8 cellular contexts compared by ENCODE assay signal in genomic region chr16:21598676-21599157, GRCh38. TPM values are rescaled to one million over a fixed set of nuclear protein-coding genes. Genes with fewer than 3 reads are reported as not detected.
DNase-seq lines count a peak whose midpoint lies in the region; ATAC-seq and TF ChIP-seq lines count a peak whose summit lies in the region.

No MANE protein-coding gene starts in this region.

- CTCF ChIA-PET in Panc1 (lab: Charles Lee), result no interaction called here

- peak overlapping the region; percentile 79 to 98 for H3K9ac ChIP-seq in liver (ENCODE audit: low read depth in 1 of 2, low read length in 2 of 2)

- intact Hi-C loops in Panc1 (cut with micrococcal nuclease; ENCODE audit: unreplicated experiment), result no loop called here

- H3K4me1 ChIP-seq in Panc1 (ENCODE audit: control insufficient read depth, insufficient read depth, low read length) (peaks cover 12% of the 10 kb centered on the region), liver (ENCODE audit: control insufficient read depth in 4 of 4, insufficient read depth in 4 of 4, low read length in 3 of 4) (peaks cover 3 to 22% (median 10%) of the 10 kb centered on the region in 4 donors), thoracic aorta (ENCODE audit: control insufficient read depth in 1 of 2, low read depth in 2 of 2) (peaks cover 2 to 31% of the 10 kb centered on the region in 2 donors)

- H3K27ac ChIP-seq in Panc1 (ENCODE audit: low read length) (peak overlapping the region; percentile 92), liver (ENCODE audit: low read depth in 1 of 2, low read length in 2 of 2) (peak overlapping the region; percentile 90 to 93), thoracic aorta (peak overlapping the region; percentile 91)

- TF ChIP-seq CTCF in Panc1 (IDR thresholded peaks at IDR 0.05), result no peak
- no peak for TF ChIP-seq CTCF in liver (IDR thresholded peaks at IDR 0.05; ENCODE audit: low read depth, low read length, missing input control)
- no peak for TF ChIP-seq CTCF in thoracic aorta (IDR thresholded peaks at IDR 0.05)

- no peaks in the 10 kb centered on the region for H3K36me3 ChIP-seq in Panc1 (ENCODE audit: control insufficient read depth, insufficient read depth, low read length)
- no peaks in the 10 kb centered on the region for H3K36me3 ChIP-seq in liver (ENCODE audit: control insufficient read depth in 4 of 4, insufficient read depth in 3 of 4, low read depth in 1 of 4, low read length in 3 of 4)
- H3K36me3 ChIP-seq in thoracic aorta, result no peaks in the 10 kb centered on the region

- no peak for TF ChIP-seq RAD21 in liver (IDR thresholded peaks at IDR 0.05)

- H3K4me3 ChIP-seq in Panc1 (ENCODE audit: low read depth in 2 of 2, low read length in 2 of 2), result peak overlapping the region; percentile 76 to 97
- peak overlapping the region; percentile 94 to 99 (median 98) for H3K4me3 ChIP-seq in liver (ENCODE audit: low read depth in 1 of 3, low read length in 3 of 3)
- H3K4me3 ChIP-seq in thoracic aorta, result peak overlapping the region; percentile 97

- 2% methylated on average over 17 of the region's 17 CpGs for WGBS in liver

- POLR2A ChIA-PET in Panc1 (lab: Charles Lee), result interaction anchor here (0.6 kb wide), 1 partner anchor 12 kb away, joined by 10 read pairs; no protein-coding TSS in a partner anchor

- ATAC-seq in Panc1 (peak; percentile 13), thoracic aorta (ENCODE audit: insufficient number of reproducible peaks, low FRiP score, low read depth) (peak; percentile 1), HG03025 (IDR thresholded peaks at IDR 0.05; ENCODE audit: low FRiP score, unreplicated experiment) (no peak)

- peak in 3 of 4 experiments; percentile 23 to 49 (median 38) for DNase-seq in activated naive CD4-positive, alpha-beta T cell (lab: John Stamatoyannopoulos, UW)
- DNase-seq in activated naive CD4-positive, alpha-beta T cell treated with Interleukin-2 at 50 U/mL for 16 hours, result no peak
- DNase-seq in Panc1 (ENCODE audit: low read depth, low spot score), result no peak
- DNase-seq in cerebellar cortex (ENCODE audit: low spot score), result peak; percentile 26
- no peak for DNase-seq in thoracic aorta (ENCODE audit: low spot score)
- DNase-seq in G401 (ENCODE audit: low spot score), result no peak

- H3K9me3 ChIP-seq in Panc1 (ENCODE audit: control insufficient read depth, insufficient read depth, low read depth, low read length) (no peaks in the 10 kb centered on the region), liver (ENCODE audit: control insufficient read depth in 4 of 4, low read length in 3 of 4) (no peaks in the 10 kb centered on the region), thoracic aorta (no peaks in the 10 kb centered on the region)

- BruUV-seq in Panc1 (replicated peaks; lab: Mats Ljungman, UMichigan), result TSS peak; percentile 96

- H3K27me3 ChIP-seq in Panc1 (ENCODE audit: control insufficient read depth, insufficient read depth, low read length), result no peaks in the 10 kb centered on the region
- no peaks in the 10 kb centered on the region for H3K27me3 ChIP-seq in liver (ENCODE audit: control insufficient read depth in 4 of 4, insufficient read depth in 4 of 4, low read length in 3 of 4)
- H3K27me3 ChIP-seq in thoracic aorta (replicated peaks; ENCODE audit: insufficient read depth), result no peaks in the 10 kb centered on the region

- in situ Hi-C loops in Panc1 (cut with HindIII; ENCODE audit: low pct_unique_long_range_greater_than_20kb, low sequenced_read_pairs) (no loop called here), G401 (cut with HindIII; ENCODE audit: low sequenced_read_pairs) (no loop called here)

TF ChIP-seq in liver, 16 proteins besides CTCF, POLR2A, EP300 and RAD21:
- TF ChIP-seq HNF4G (IDR thresholded peaks at IDR 0.05), result no peak
- TF ChIP-seq FOXA2 (IDR thresholded peaks at IDR 0.05), result no peak
- no peak for TF ChIP-seq GABPA (IDR thresholded peaks at IDR 0.05 in 1 of 2, conservative IDR thresholded peaks at IDR 0.05 in 1 of 2)
- no peak for TF ChIP-seq HNF4A (conservative IDR thresholded peaks at IDR 0.05)
- TF ChIP-seq, protein P1, sequence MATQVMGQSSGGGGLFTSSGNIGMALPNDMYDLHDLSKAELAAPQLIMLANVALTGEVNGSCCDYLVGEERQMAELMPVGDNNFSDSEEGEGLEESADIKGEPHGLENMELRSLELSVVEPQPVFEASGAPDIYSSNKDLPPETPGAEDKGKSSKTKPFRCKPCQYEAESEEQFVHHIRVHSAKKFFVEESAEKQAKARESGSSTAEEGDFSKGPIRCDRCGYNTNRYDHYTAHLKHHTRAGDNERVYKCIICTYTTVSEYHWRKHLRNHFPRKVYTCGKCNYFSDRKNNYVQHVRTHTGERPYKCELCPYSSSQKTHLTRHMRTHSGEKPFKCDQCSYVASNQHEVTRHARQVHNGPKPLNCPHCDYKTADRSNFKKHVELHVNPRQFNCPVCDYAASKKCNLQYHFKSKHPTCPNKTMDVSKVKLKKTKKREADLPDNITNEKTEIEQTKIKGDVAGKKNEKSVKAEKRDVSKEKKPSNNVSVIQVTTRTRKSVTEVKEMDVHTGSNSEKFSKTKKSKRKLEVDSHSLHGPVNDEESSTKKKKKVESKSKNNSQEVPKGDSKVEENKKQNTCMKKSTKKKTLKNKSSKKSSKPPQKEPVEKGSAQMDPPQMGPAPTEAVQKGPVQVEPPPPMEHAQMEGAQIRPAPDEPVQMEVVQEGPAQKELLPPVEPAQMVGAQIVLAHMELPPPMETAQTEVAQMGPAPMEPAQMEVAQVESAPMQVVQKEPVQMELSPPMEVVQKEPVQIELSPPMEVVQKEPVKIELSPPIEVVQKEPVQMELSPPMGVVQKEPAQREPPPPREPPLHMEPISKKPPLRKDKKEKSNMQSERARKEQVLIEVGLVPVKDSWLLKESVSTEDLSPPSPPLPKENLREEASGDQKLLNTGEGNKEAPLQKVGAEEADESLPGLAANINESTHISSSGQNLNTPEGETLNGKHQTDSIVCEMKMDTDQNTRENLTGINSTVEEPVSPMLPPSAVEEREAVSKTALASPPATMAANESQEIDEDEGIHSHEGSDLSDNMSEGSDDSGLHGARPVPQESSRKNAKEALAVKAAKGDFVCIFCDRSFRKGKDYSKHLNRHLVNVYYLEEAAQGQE (IDR thresholded peaks at IDR 0.05), result no peak
- TF ChIP-seq EGR1 (IDR thresholded peaks at IDR 0.05; ENCODE audit: low read depth in 2 of 2), result no peak

RNA-seq across cellular contexts. Expression of gene METTL9, which starts 0.7 kb away (rescaled TPM):
- total RNA-seq in Panc1 (2021; ENCODE audit: unreplicated experiment) (86.1 TPM), liver (10 to 100 TPM; 22.8 to 57.3 TPM), thoracic aorta (100 to 1,000 TPM in 1 of 2 donors, 10 to 100 TPM in 1; 98.6 to 100 TPM)
- 64.1 TPM for polyA plus RNA-seq in Panc1 (2012; ENCODE audit: insufficient read length)
- polyA plus RNA-seq in liver, result 10 to 100 TPM in 1 of 2 donors, 1 to 10 TPM in 1; 9.3 to 11.6 TPM
- total RNA-seq in G401 (2014; rRNA removed; shearing (Covaris generic)), result 288 and 334 TPM in 2 replicates

RNA-seq across cellular contexts. Expression of gene IGSF6, which starts 53.7 kb away (rescaled TPM):
- total RNA-seq in Panc1 (2021; ENCODE audit: unreplicated experiment) (0.23 TPM), liver (10 to 100 TPM in 1 of 2 donors, 1 to 10 TPM in 1; 5.2 to 27.3 TPM), thoracic aorta (1 to 10 TPM; 4.2 to 4.3 TPM)
- polyA plus RNA-seq in Panc1 (2012; ENCODE audit: insufficient read length), result 0.10 TPM
- 1 to 10 TPM; 2.6 to 5.7 TPM for polyA plus RNA-seq in liver
- total RNA-seq in G401 (2014; rRNA removed; shearing (Covaris generic)), result not detected in 2 replicates

Comparison
In these comparisons a context has a peak if more than half of its experiments do, and no peak if none do; other contexts are left out.
1. DNase-seq: peak in activated naive CD4-positive, alpha-beta T cell (3 of 4) and cerebellar cortex (single experiment); none in activated naive CD4-positive, alpha-beta T cell treated with Interleukin-2 at 50 U/mL for 16 hours (single experiment), Panc1 (single experiment), thoracic aorta (single experiment) and G401 (single experiment).
2. Peak in every context shown above with its lines, with median percentiles within 50 percentile points of each other: H3K27ac ChIP-seq and H3K4me3 ChIP-seq.